18 cellular contexts compared by ENCODE assay signal in genomic region chr13:98198683-98199082, GRCh38. TPM values are rescaled to one million over a fixed set of nuclear protein-coding genes. Genes with fewer than 3 reads are reported as not detected.
DNase-seq lines count a peak whose midpoint lies in the region; ATAC-seq and TF ChIP-seq lines count a peak whose summit lies in the region.
"Had no signal": no experiment of that assay in that cellular context is flagged by ENCODE, and none has a peak within 500 bp of the region (broad histone marks: within the 10 kb centered on the region; RNA-seq: fewer than 3 reads in every experiment).

No MANE protein-coding gene starts in this region.

- H3K14ac ChIP-seq in IMR-90 (replicated peaks; ENCODE audit: low read depth, low read length) = peak overlapping the region; percentile 72

- CTCF ChIA-PET in IMR-90 (lab: Yijun Ruan, JAX) = no interaction called here

- BruUV-seq in IMR-90 (replicated peaks; lab: Mats Ljungman, UMichigan) = no TSS peak

- peak overlapping the region; percentile 45; the same call in 1 of the 2 replicates for H3K27ac ChIP-seq in IMR-90 (ENCODE audit: insufficient read depth, low read length)
- peak overlapping the region; percentile 57 for H3K27ac ChIP-seq in iPS DF 6.9 (ENCODE audit: low read length)
- H3K27ac ChIP-seq: BLaER1 treated with 17β-estradiol and CSF1 and Interleukin-3, amounts not matched to agents 10 nM and 100 nM had no signal

- in situ Hi-C loops in IMR-90 (cut with MboI; ENCODE audit: low sequenced_read_pairs) = no loop called here

- peak overlapping the region; percentile 91; the same call in 1 of the 2 replicates for H3K23ac ChIP-seq in IMR-90 (ENCODE audit: low read depth, low read length)

- TF ChIP-seq CTCF in IMR-90 (conservative IDR thresholded peaks at IDR 0.05; ENCODE audit: low read depth, low read length) = no peak
- no peak for TF ChIP-seq CTCF in progenitor cell of endocrine pancreas (IDR thresholded peaks at IDR 0.05; ENCODE audit: unreplicated experiment)

- H3K4me3 ChIP-seq in H7 (ENCODE audit: insufficient read depth, low read depth, low read length) = no peak overlapping the region
- no peak overlapping the region for H3K4me3 ChIP-seq in IMR-90 (ENCODE audit: insufficient read depth, low read depth, low read length)
- no peak overlapping the region for H3K4me3 ChIP-seq in iPS DF 6.9 (ENCODE audit: low read length)
- H3K4me3 ChIP-seq: BLaER1 treated with 17β-estradiol and CSF1 and Interleukin-3, amounts not matched to agents 10 nM and 100 nM; GM12878 had no signal

- peaks cover 4% of the 10 kb centered on the region for H3K9me3 Mint-ChIP-seq in progenitor cell of endocrine pancreas (ENCODE audit: low read depth)
- H3K9me3 Mint-ChIP-seq in stimulated activated naive CD8-positive, alpha-beta T cell treated with anti-CD3 and anti-CD28 coated beads, Interleukin-15, amount 100 ng/mL, for 72 hours = no peaks in the 10 kb centered on the region

- no peak overlapping the region for H2AFZ ChIP-seq in IMR-90 (replicated peaks; ENCODE audit: low read length, poor library complexity)

- dilution Hi-C loops in IMR-90 (cut with HindIII; ENCODE audit: low sequenced_read_pairs, unreplicated experiment) = no loop called here

- H3K9me1 ChIP-seq in IMR-90 (ENCODE audit: insufficient read depth, low read length) = peaks cover 24% of the 10 kb centered on the region

- peak overlapping the region; percentile 60 to 78; a peak in 2 of 4 replicates for H4K8ac ChIP-seq in IMR-90 (ENCODE audit: low read depth in 2 of 2, low read length in 2 of 2)

- no peak for TF ChIP-seq POLR2A in IMR-90 (IDR thresholded peaks at IDR 0.05; ENCODE audit: low read depth, low read length)

- H3K4ac ChIP-seq in IMR-90 (ENCODE audit: low read depth, low read length) = peak overlapping the region; percentile 82

- H3K4me3 Mint-ChIP-seq in progenitor cell of endocrine pancreas (ENCODE audit: low read depth) = no peak overlapping the region
- H3K4me3 Mint-ChIP-seq in stimulated activated naive CD8-positive, alpha-beta T cell treated with anti-CD3 and anti-CD28 coated beads, Interleukin-15, amount 100 ng/mL, for 72 hours = no peak overlapping the region
- H3K4me3 Mint-ChIP-seq: CD4-positive, CD25-positive, alpha-beta regulatory T cell had no signal

- H4K20me1 ChIP-seq in IMR-90 (ENCODE audit: insufficient read depth, low read length) = peaks cover 29% of the 10 kb centered on the region

- peak overlapping the region; percentile 15; the same call in 1 of the 2 replicates for H3K4me2 ChIP-seq in IMR-90 (ENCODE audit: low read depth, low read length)
- H3K4me2 ChIP-seq: BLaER1 treated with 17β-estradiol and CSF1 and Interleukin-3, amounts not matched to agents 10 nM and 100 nM had no signal

- ATAC-seq in IMR-90 (ENCODE audit: low read depth) = no peak
- no peak for ATAC-seq in stimulated activated naive CD8-positive, alpha-beta T cell treated with anti-CD3 and anti-CD28 coated beads, Interleukin-15, amount 100 ng/mL, for 72 hours
- ATAC-seq in HG03520 (IDR thresholded peaks at IDR 0.05; ENCODE audit: unreplicated experiment) = no peak
- ATAC-seq: GM12878 had no signal

- H3K27me3 ChIP-seq in H7 (ENCODE audit: control insufficient read depth, insufficient read depth, low read length) (no peaks in the 10 kb centered on the region), IMR-90 (ENCODE audit: control insufficient read depth, insufficient read depth, low read length) (no peaks in the 10 kb centered on the region), iPS DF 6.9 (ENCODE audit: control insufficient read depth, insufficient read depth, low read length) (no peaks in the 10 kb centered on the region)
- H3K27me3 ChIP-seq: BLaER1 treated with 17β-estradiol and CSF1 and Interleukin-3, amounts not matched to agents 10 nM and 100 nM had no signal

- 83% methylated on average over 1 of the region's 4 CpGs; no CpG with 5 or more reads in 1 of the 2 experiments for WGBS in IMR-90 (ENCODE audit: extremely low coverage in 2 of 2, insufficient read length in 1 of 2), 2 experiments
- WGBS in iPS DF 6.9 (ENCODE audit: insufficient coverage, insufficient read length) = no CpG with 5 or more reads among the region's 4 CpGs

- peak overlapping the region; percentile 70 for H2BK20ac ChIP-seq in IMR-90 (ENCODE audit: low read depth, low read length)

- no peak for TF ChIP-seq RAD21 in IMR-90 (IDR thresholded peaks at IDR 0.05; ENCODE audit: low read length)

- H3K18ac ChIP-seq in IMR-90 (ENCODE audit: low read depth, low read length) = peak overlapping the region; percentile 80

- H2BK120ac ChIP-seq in IMR-90 (ENCODE audit: low read depth, low read length) = peak overlapping the region; percentile 72

- peaks cover 13% of the 10 kb centered on the region for H3K36me3 Mint-ChIP-seq in progenitor cell of endocrine pancreas (ENCODE audit: insufficient read depth)
- H3K36me3 Mint-ChIP-seq: CD4-positive, CD25-positive, alpha-beta regulatory T cell had no signal

- H2AK5ac ChIP-seq in IMR-90 (ENCODE audit: low read depth, low read length) = peak overlapping the region; percentile 91; the same call in 1 of the 2 replicates

- H3K9ac ChIP-seq in IMR-90 (ENCODE audit: low read depth, low read length) = peak overlapping the region; percentile 15; the same call in 1 of the 2 replicates
- H3K9ac ChIP-seq: BLaER1 treated with 17β-estradiol and CSF1 and Interleukin-3, amounts not matched to agents 10 nM and 100 nM had no signal

- H3K9me3 ChIP-seq in IMR-90 (ENCODE audit: control insufficient read depth, insufficient read depth, low read length) (no peaks in the 10 kb centered on the region), iPS DF 6.9 (ENCODE audit: control insufficient read depth, insufficient read depth, low read length) (no peaks in the 10 kb centered on the region)

- H3K27me3 Mint-ChIP-seq in progenitor cell of endocrine pancreas = no peaks in the 10 kb centered on the region
- peaks cover 7% of the 10 kb centered on the region for H3K27me3 Mint-ChIP-seq in stimulated activated naive CD8-positive, alpha-beta T cell treated with anti-CD3 and anti-CD28 coated beads, Interleukin-15, amount 100 ng/mL, for 72 hours

- intact Hi-C loops in IMR-90 (cut with micrococcal nuclease) = loop anchor here (10.0 kb wide), 1 partner anchor 1064 kb away; no protein-coding TSS in a partner anchor

- peak overlapping the region; percentile 37; the same call in 2 of the 3 replicates for H2BK15ac ChIP-seq in IMR-90 (ENCODE audit: low read depth, low read length)

- H3K4me1 ChIP-seq in IMR-90 (ENCODE audit: control insufficient read depth, insufficient read depth, low read length) (peaks cover 23% of the 10 kb centered on the region), iPS DF 6.9 (ENCODE audit: control insufficient read depth, insufficient read depth, low read length) (peaks cover 4% of the 10 kb centered on the region; the same call in 1 of the 2 replicates)

- peak overlapping the region; percentile 49 for H3K27ac Mint-ChIP-seq in progenitor cell of endocrine pancreas
- no peak overlapping the region for H3K27ac Mint-ChIP-seq in stimulated activated naive CD8-positive, alpha-beta T cell treated with anti-CD3 and anti-CD28 coated beads, Interleukin-15, amount 100 ng/mL, for 72 hours
- H3K27ac Mint-ChIP-seq: CD4-positive, CD25-positive, alpha-beta regulatory T cell had no signal

- peak overlapping the region; percentile 69 for H2BK5ac ChIP-seq in IMR-90 (ENCODE audit: low read depth, low read length, poor library complexity, severe bottlenecking)

- POLR2A ChIA-PET in IMR-90 (lab: Charles Lee; ENCODE audit: unreplicated experiment) = no interaction called here

- H3K4me1 Mint-ChIP-seq in progenitor cell of endocrine pancreas (ENCODE audit: low read depth) = peaks cover 38% of the 10 kb centered on the region
- H3K4me1 Mint-ChIP-seq in stimulated activated naive CD8-positive, alpha-beta T cell treated with anti-CD3 and anti-CD28 coated beads, Interleukin-15, amount 100 ng/mL, for 72 hours = no peaks in the 10 kb centered on the region
- H3K4me1 Mint-ChIP-seq: CD4-positive, CD25-positive, alpha-beta regulatory T cell had no signal

- H3K36me3 ChIP-seq in H7 (replicated peaks; ENCODE audit: control insufficient read depth, insufficient read depth, low read length) (no peaks in the 10 kb centered on the region), IMR-90 (ENCODE audit: control insufficient read depth, insufficient read depth, low read length) (peaks cover 2% of the 10 kb centered on the region), iPS DF 6.9 (ENCODE audit: control insufficient read depth, insufficient read depth, low read length) (no peaks in the 10 kb centered on the region)

- peak overlapping the region; percentile 81 for H4K91ac ChIP-seq in IMR-90 (ENCODE audit: insufficient read depth, low read depth, low read length)

- no peak overlapping the region for H2AK9ac ChIP-seq in IMR-90 (replicated peaks; ENCODE audit: low read depth, low read length, poor library complexity)

- H3K56ac ChIP-seq in IMR-90 (ENCODE audit: extremely low read depth, insufficient read depth, low read length) = peak overlapping the region; percentile 50; the same call in 1 of the 2 replicates

- DNase-seq in H7 (peak; percentile 74), IMR-90 (no peak), iPS DF 6.9 (ENCODE audit: low read depth, low spot score) (no peak), progenitor cell of endocrine pancreas (ENCODE audit: low spot score, unreplicated experiment) (no peak), NCI-H2227 (lab: John Stamatoyannopoulos, UW; ENCODE audit: unreplicated experiment) (no peak)
- no peak for DNase-seq in stimulated activated naive CD8-positive, alpha-beta T cell treated with anti-CD3 and anti-CD28 coated beads, Interleukin-15, amount 100 ng/mL, for 72 hours
- DNase-seq: ACHN; Calu3; CD4-positive, CD25-positive, alpha-beta regulatory T cell; DMS 273 treated with DMSO at 0.1 percent for 48 hours; KBM-7 had no signal

- peaks cover 52 to 81% of the 10 kb centered on the region in 2 experiments for H3K79me1 ChIP-seq in IMR-90 (ENCODE audit: low read depth in 1 of 2, low read length in 2 of 2)

- peak overlapping the region; percentile 67; the same call in 1 of the 2 replicates for H4K5ac ChIP-seq in IMR-90 (ENCODE audit: low read depth, low read length)

RNA-seq across cellular contexts. Expression of gene RNF113B, which starts 21.6 kb away (rescaled TPM):
- total RNA-seq in H7 (2014; rRNA removed; shearing (Covaris generic)) = not detected in 2 replicates
- total RNA-seq in IMR-90 (2012; rRNA removed) (not detected in 2 replicates), progenitor cell of endocrine pancreas (not detected in 2 replicates)
- polyA plus RNA-seq in IMR-90 (2012; rRNA removed) = not detected in 2 replicates
- polyA plus RNA-seq in IMR-90 (2012; cell fraction: cytosol; rRNA removed) = not detected in 2 replicates
- not detected in 2 replicates for polyA plus RNA-seq in IMR-90 (2012; cell fraction: nucleus; rRNA removed; ENCODE audit: low replicate concordance)
- total RNA-seq: A172; Calu3; CD4-positive, CD25-positive, alpha-beta regulatory T cell; Daoy; GM12878; H4; HT1080 had no signal
- polyA plus RNA-seq: CD4-positive, CD25-positive, alpha-beta regulatory T cell; GM12878 had no signal

RNA-seq across cellular contexts. Expression of gene FARP1, which starts 55.8 kb away (rescaled TPM):
- total RNA-seq in H7 (2014; rRNA removed; shearing (Covaris generic)) = 25.8 and 26.1 TPM in 2 replicates
- 48.3 and 57.0 TPM in 2 replicates for total RNA-seq in IMR-90 (2012; rRNA removed)
- 32.6 and 39.6 TPM in 2 replicates for polyA plus RNA-seq in IMR-90 (2012; rRNA removed)
- 25.4 and 27.9 TPM in 2 replicates for polyA plus RNA-seq in IMR-90 (2012; cell fraction: cytosol; rRNA removed)
- 49.5 and 91.9 TPM in 2 replicates for polyA plus RNA-seq in IMR-90 (2012; cell fraction: nucleus; rRNA removed; ENCODE audit: low replicate concordance)
- 266 and 278 TPM in 2 replicates for total RNA-seq in progenitor cell of endocrine pancreas
